ENCODE assay signal across 24 cellular contexts in the genomic region with DNA sequence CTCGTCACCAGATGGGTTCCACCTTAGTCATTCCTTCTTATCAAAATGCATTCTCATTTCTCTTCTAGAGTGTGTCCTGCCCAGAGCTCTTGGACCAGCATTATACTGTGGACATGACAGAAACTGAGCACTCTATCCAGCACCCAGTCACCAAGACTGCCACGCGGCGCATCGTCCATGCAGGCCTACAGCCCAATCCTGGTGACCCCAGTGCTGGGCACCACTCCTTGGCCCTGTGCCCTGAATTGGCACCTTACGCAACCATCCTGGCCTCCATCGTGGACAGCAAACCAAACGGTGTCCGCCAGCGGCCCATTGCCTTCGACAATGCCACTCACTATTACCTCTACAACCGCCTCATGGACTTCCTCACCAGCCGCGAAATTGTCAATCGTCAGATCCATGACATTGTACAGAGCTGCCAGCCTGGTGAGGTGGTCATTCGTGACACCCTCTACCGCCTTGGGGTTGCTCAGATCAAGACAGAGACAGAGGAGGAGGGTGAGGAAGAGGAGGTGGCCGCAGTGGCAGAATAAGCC. TPM values are rescaled to one million over a fixed set of nuclear protein-coding genes. Genes with fewer than 3 reads are reported as not detected.
DNase-seq lines count a peak whose midpoint lies in the region; ATAC-seq, FAIRE-seq and TF ChIP-seq lines count a peak whose summit lies in the region.
"Had no signal": no experiment of that assay in that cellular context is flagged by ENCODE, and none has a peak within 500 bp of the region (broad histone marks: within the 10 kb centered on the region; RNA-seq: fewer than 3 reads in every experiment).

No MANE protein-coding gene starts in this region.

- TF ChIP-seq RAD21 in SK-N-SH (IDR thresholded peaks at IDR 0.05; ENCODE audit: low read length): no peak

- H3K4me3 ChIP-seq in SJSA1 (no peak overlapping the region), SK-N-SH (ENCODE audit: low read depth in 2 of 2, low read length in 1 of 2) (no peak overlapping the region), right cardiac atrium (ENCODE audit: low read length) (no peak overlapping the region)
- H3K4me3 ChIP-seq: GM23338, HAP-1 had no signal

- TF ChIP-seq EP300 in SK-N-SH (IDR thresholded peaks at IDR 0.05; ENCODE audit: borderline replicate concordance in 1 of 2, low read depth in 1 of 2, low read length in 1 of 2): no peak

- H3K36me3 ChIP-seq in SJSA1 (peaks cover 96% of the 10 kb centered on the region), SK-N-SH (replicated peaks in 1 of 2; ENCODE audit: control insufficient read depth in 1 of 2, insufficient read depth in 2 of 2, low read length in 1 of 2) (peaks cover 51 to 80% of the 10 kb centered on the region in 2 experiments)

- peak overlapping the region; percentile 77; the same call in 1 of the 2 replicates for H3K27ac ChIP-seq in SJSA1
- no peak overlapping the region for H3K27ac ChIP-seq in substantia nigra (ENCODE audit: low read depth, low read length, poor library complexity, severe bottlenecking)
- peak overlapping the region in 1 of 2 experiments; percentile 65; a peak in 1 of 4 replicates for H3K27ac ChIP-seq in SK-N-SH (ENCODE audit: low read depth in 2 of 2, low read length in 1 of 2)
- no peak overlapping the region for H3K27ac ChIP-seq in right cardiac atrium (ENCODE audit: low read length)

- H3K9me3 ChIP-seq in SJSA1 (replicated peaks) (no peaks in the 10 kb centered on the region), SK-N-SH (no peaks in the 10 kb centered on the region), right cardiac atrium (ENCODE audit: control insufficient read depth, low read length) (no peaks in the 10 kb centered on the region)
- H3K9me3 ChIP-seq: HAP-1 had no signal

- H3K27me3 ChIP-seq in SJSA1 (replicated peaks) (no peaks in the 10 kb centered on the region), SK-N-SH (ENCODE audit: insufficient read depth) (no peaks in the 10 kb centered on the region), right cardiac atrium (ENCODE audit: control insufficient read depth, insufficient read depth) (no peaks in the 10 kb centered on the region)

- POLR2A ChIA-PET in SK-N-SH (lab: Yijun Ruan, JAX): no interaction called here

- no peak overlapping the region for H3K4me2 ChIP-seq in SK-N-SH
- H3K4me2 ChIP-seq: GM23338 had no signal

- ATAC-seq in activated T-cell treated with anti-CD3 and anti-CD28 coated beads, Interleukin-2, amount 50 U/mL, for 4 hours: no peak
- peak; percentile 12 for ATAC-seq in left lobe of liver
- ATAC-seq in right cardiac atrium: no peak
- ATAC-seq: GM23338, Panc1 had no signal

- H3K27ac Mint-ChIP-seq in activated T-cell treated with anti-CD3 and anti-CD28 coated beads, Interleukin-2, amount 50 U/mL, for 24 hours: peak overlapping the region; percentile 34
- H3K27ac Mint-ChIP-seq: B cell; CD4-positive, alpha-beta T cell; GM23338 had no signal

- no peak for DNase-seq in activated T-cell treated with anti-CD3 and anti-CD28 coated beads, Interleukin-2, amount 50 U/mL, for 24 hours
- DNase-seq in activated T-cell treated with anti-CD3 and anti-CD28 coated beads, Interleukin-2, amount 50 U/mL, for 4 hours: no peak
- DNase-seq in SJSA1 (ENCODE audit: low read depth in 1 of 2, low spot score in 2 of 2): no peak
- DNase-seq in left lobe of liver (ENCODE audit: low spot score): no peak
- no peak for DNase-seq in urothelium cell line (ENCODE audit: low spot score)
- DNase-seq in substantia nigra (lab: John Stamatoyannopoulos, UW): no peak
- DNase-seq in SK-N-SH: no peak
- no peak for DNase-seq in right cardiac atrium
- DNase-seq: CD4-positive, alpha-beta T cell; COR-L47; DMS 273 treated with DMSO at 0.1 percent for 48 hours; DMS79 treated with DMSO at 0.1 percent for 48 hours; KG1; NCI-H1092; NCI-H146; NCI-H2029; NCI-H2227 treated with DMSO at 0.1 percent for 48 hours; NCI-H510A; NCI-H748 treated with DMSO at 0.1 percent for 48 hours had no signal

- no peak overlapping the region for H2AFZ ChIP-seq in SK-N-SH (ENCODE audit: low read depth)
- H2AFZ ChIP-seq: GM23338 had no signal

- no peaks in the 10 kb centered on the region for H3K9me3 Mint-ChIP-seq in activated T-cell treated with anti-CD3 and anti-CD28 coated beads, Interleukin-2, amount 50 U/mL, for 24 hours
- H3K9me3 Mint-ChIP-seq in activated T-cell treated with anti-CD3 and anti-CD28 coated beads, Interleukin-2, amount 50 U/mL, for 4 hours: no peaks in the 10 kb centered on the region
- H3K9me3 Mint-ChIP-seq: CD4-positive, alpha-beta T cell; GM23338 had no signal

- H3K27me3 Mint-ChIP-seq in activated T-cell treated with anti-CD3 and anti-CD28 coated beads, Interleukin-2, amount 50 U/mL, for 24 hours: no peaks in the 10 kb centered on the region
- no peaks in the 10 kb centered on the region for H3K27me3 Mint-ChIP-seq in activated T-cell treated with anti-CD3 and anti-CD28 coated beads, Interleukin-2, amount 50 U/mL, for 4 hours (ENCODE audit: low read depth)
- H3K27me3 Mint-ChIP-seq: B cell; CD4-positive, alpha-beta T cell had no signal

- intact Hi-C loops in right cardiac atrium (cut with DNase I): loop anchor here in 1 of 4 donors (10.0 kb wide), 1 partner anchor 183 kb away; no protein-coding TSS in a partner anchor

- H4K20me1 ChIP-seq in SK-N-SH (ENCODE audit: insufficient read depth): no peaks in the 10 kb centered on the region

- 89% methylated on average over 18 of the region's 18 CpGs for WGBS in SK-N-SH (ENCODE audit: low lambda C conversion rate)
- 88% methylated on average over 18 of the region's 18 CpGs for WGBS in right cardiac atrium

- H3K4me1 Mint-ChIP-seq in activated T-cell treated with anti-CD3 and anti-CD28 coated beads, Interleukin-2, amount 50 U/mL, for 24 hours (ENCODE audit: low read depth): no peaks in the 10 kb centered on the region
- H3K4me1 Mint-ChIP-seq in activated T-cell treated with anti-CD3 and anti-CD28 coated beads, Interleukin-2, amount 50 U/mL, for 4 hours (ENCODE audit: low read depth): no peaks in the 10 kb centered on the region
- H3K4me1 Mint-ChIP-seq: B cell, GM23338 had no signal

- no peak overlapping the region for H3K4me3 Mint-ChIP-seq in activated T-cell treated with anti-CD3 and anti-CD28 coated beads, Interleukin-2, amount 50 U/mL, for 24 hours
- H3K4me3 Mint-ChIP-seq in activated T-cell treated with anti-CD3 and anti-CD28 coated beads, Interleukin-2, amount 50 U/mL, for 4 hours: no peak overlapping the region
- H3K4me3 Mint-ChIP-seq: B cell; CD4-positive, alpha-beta T cell; GM23338 had no signal

- H3K4me1 ChIP-seq in SJSA1 (replicated peaks): peaks cover 43% of the 10 kb centered on the region
- H3K4me1 ChIP-seq in SK-N-SH (ENCODE audit: control insufficient read depth in 1 of 2, insufficient read depth in 2 of 2, low read depth in 1 of 2, low read length in 1 of 2): peaks cover 0 to 7% of the 10 kb centered on the region in 2 experiments; a peak in 3 of 4 replicates
- H3K4me1 ChIP-seq in right cardiac atrium (ENCODE audit: control insufficient read depth, insufficient read depth, low read length): no peaks in the 10 kb centered on the region
- H3K4me1 ChIP-seq: HAP-1 had no signal

- peaks cover 87% of the 10 kb centered on the region for H3K36me3 Mint-ChIP-seq in activated T-cell treated with anti-CD3 and anti-CD28 coated beads, Interleukin-2, amount 50 U/mL, for 24 hours (ENCODE audit: low read depth)
- peaks cover 55% of the 10 kb centered on the region for H3K36me3 Mint-ChIP-seq in activated T-cell treated with anti-CD3 and anti-CD28 coated beads, Interleukin-2, amount 50 U/mL, for 4 hours (ENCODE audit: insufficient read depth)

- no peaks in the 10 kb centered on the region for H3K9me2 ChIP-seq in SK-N-SH

- 0 out of 2 replicates have a peak, but pooled peaks cover 4% of the 10 kb centered on the region for H3K79me2 ChIP-seq in SK-N-SH (ENCODE audit: insufficient read depth)

- TF ChIP-seq CTCF in SK-N-SH (IDR thresholded peaks at IDR 0.05): no peak

- CTCF ChIA-PET in SK-N-SH (lab: Yijun Ruan, JAX): no interaction called here

- H3K9ac ChIP-seq in SK-N-SH: no peak overlapping the region

- peak; percentile 77 for FAIRE-seq in urothelium cell line (lab: Jason Lieb, UNC)
- FAIRE-seq: GM12891 had no signal

- H3F3A ChIP-seq in SK-N-SH (replicated peaks; ENCODE audit: insufficient read depth): peaks cover 6% of the 10 kb centered on the region

RNA-seq across cellular contexts. Expression of gene CSF1R, which starts 34.6 kb away (rescaled TPM):
- total RNA-seq in activated T-cell treated with anti-CD3 and anti-CD28 coated beads, Interleukin-2, amount 50 U/mL, for 4 hours: under 1 TPM; 0.10 to 0.46 (median 0.26) TPM
- 1.2 TPM in 1 of 2 replicates, not detected in the other for total RNA-seq in SJSA1 (2014; rRNA removed; shearing (Covaris generic))
- total RNA-seq in left lobe of liver (15.2 TPM), right cardiac atrium (10 to 100 TPM; 16.5 to 31.6 (median 24.8) TPM)
- polyA plus RNA-seq in SK-N-SH (2012; rRNA removed) (0.15 and 0.25 TPM in 2 replicates), right cardiac atrium (4.5 TPM)
- 0.10 and 0.30 TPM in 2 replicates for polyA plus RNA-seq in SK-N-SH (2012; cell fraction: cytosol; rRNA removed)
- polyA plus RNA-seq in SK-N-SH (2012; cell fraction: nucleus; rRNA removed): 0.49 and 0.69 TPM in 2 replicates
- total RNA-seq: GM23338 had no signal

RNA-seq across cellular contexts. Expression of gene HMGXB3, which starts 51.2 kb away (rescaled TPM):
- total RNA-seq in activated T-cell treated with anti-CD3 and anti-CD28 coated beads, Interleukin-2, amount 50 U/mL, for 4 hours: 10 to 100 TPM; 46.2 to 49.2 (median 46.4) TPM
- 46.6 and 65.8 TPM in 2 replicates for total RNA-seq in SJSA1 (2014; rRNA removed; shearing (Covaris generic))
- 9.1 TPM for total RNA-seq in left lobe of liver
- polyA plus RNA-seq in SK-N-SH (2012; rRNA removed): 28.8 and 39.9 TPM in 2 replicates
- polyA plus RNA-seq in SK-N-SH (2012; cell fraction: cytosol; rRNA removed): 21.3 and 23.0 TPM in 2 replicates
- 80.4 and 109 TPM in 2 replicates for polyA plus RNA-seq in SK-N-SH (2012; cell fraction: nucleus; rRNA removed)
- 10 to 100 TPM; 14.2 to 19.6 (median 14.9) TPM for total RNA-seq in right cardiac atrium
- 9.3 TPM for polyA plus RNA-seq in right cardiac atrium

RNA-seq across cellular contexts. Expression of gene TIGD6, which starts 51.3 kb away (rescaled TPM):
- 1 to 10 TPM; 1.9 to 2.4 (median 2.1) TPM for total RNA-seq in activated T-cell treated with anti-CD3 and anti-CD28 coated beads, Interleukin-2, amount 50 U/mL, for 4 hours
- total RNA-seq in SJSA1 (2014; rRNA removed; shearing (Covaris generic)): 5.3 and 10.0 TPM in 2 replicates
- total RNA-seq in left lobe of liver (2.7 TPM), right cardiac atrium (1 to 10 TPM; 2.9 to 3.2 (median 3.2) TPM)
- polyA plus RNA-seq in SK-N-SH (2012; rRNA removed) (4.7 and 4.8 TPM in 2 replicates), right cardiac atrium (3.2 TPM)
- 4.2 and 4.7 TPM in 2 replicates for polyA plus RNA-seq in SK-N-SH (2012; cell fraction: cytosol; rRNA removed)
- polyA plus RNA-seq in SK-N-SH (2012; cell fraction: nucleus; rRNA removed): 4.2 and 6.3 TPM in 2 replicates
